In genomic region chr19:55421281-55421680, GRCh38 we compare ENCODE assay signal across 5 cellular contexts. TPM values are rescaled to one million over a fixed set of nuclear protein-coding genes. Genes with fewer than 3 reads are reported as not detected.
"Had no signal": no experiment of that assay in that cellular context is flagged by ENCODE, and none has a peak within 500 bp of the region (broad histone marks: within the 10 kb centered on the region; RNA-seq: fewer than 3 reads in every experiment).

No MANE protein-coding gene starts in this region.

RNA-seq across cellular contexts. Expression of gene SHISA7, which starts 21.8 kb away (rescaled TPM):
- total RNA-seq: activated CD8-positive, alpha-beta memory T cell treated with anti-CD3 and anti-CD28 coated beads for 36 hours; posterior vena cava; T-helper 2 cell treated with Interferon-gamma antibody and Interleukin-4, amounts not matched to agents 100 ng/mL and 5 ng/mL, for 36 hours; uterus had no signal

RNA-seq across cellular contexts. Expression of gene TMEM238, which starts 37.2 kb away (rescaled TPM):
- total RNA-seq: occipital lobe had no signal
